In genomic region chr22:22156716-22157499, GRCh38 we compare ENCODE assay signal across 8 cellular contexts.
A peak's percentile ranks its signal among the peaks of the same experiment; 100 is the strongest.
DNase-seq lines count a peak whose midpoint lies in the region; ATAC-seq, FAIRE-seq and TF ChIP-seq lines count a peak whose summit lies in the region.

No MANE protein-coding gene starts in this region.

- DNase-seq in MCF 10A (ENCODE audit: unreplicated experiment): peak; percentile 75
- no peak for DNase-seq in breast epithelium (ENCODE audit: low spot score in 2 of 2)
- peak; percentile 52 for DNase-seq in NCI-H526 treated with DMSO at 0.1 percent for 48 hours (lab: John Stamatoyannopoulos, UW)
- DNase-seq in activated CD4-positive, alpha-beta T cell treated with anti-CD3 and anti-CD28 coated beads, Interleukin-2, amount 50 U/mL, for 24 hours (ENCODE audit: low read depth in 1 of 2, low spot score in 1 of 2): peak; percentile 18 to 65
- DNase-seq in H1 (ENCODE audit: low read depth in 1 of 2, low spot score in 2 of 2): peak; percentile 21 to 69
- peak; percentile 80 for DNase-seq in naive B cell
- peak; percentile 21 for DNase-seq in stromal cell of bone marrow (ENCODE audit: low read depth)

- H3K27ac Mint-ChIP-seq in MCF 10A (ENCODE audit: low read depth, unreplicated experiment) (peak overlapping the region; percentile 9), naive B cell (peak overlapping the region; percentile 94 to 98 (median 97))

- ATAC-seq in HG03159 (IDR thresholded peaks at IDR 0.05; ENCODE audit: unreplicated experiment): peak; percentile 64
- ATAC-seq in naive B cell (ENCODE audit: low read depth in 2 of 2): peak; percentile 74 to 81

- intact Hi-C loops in MCF 10A (cut with micrococcal nuclease) (loop anchor here (2.0 kb wide), 1 partner anchor 46 kb away; no protein-coding TSS in a partner anchor), breast epithelium (cut with DNase I; ENCODE audit: low total_unique reads) (no loop called here)

- TF ChIP-seq POLR2A in breast epithelium (IDR thresholded peaks at IDR 0.05): no peak
- no peak for TF ChIP-seq POLR2A in H1 (IDR thresholded peaks at IDR 0.05; ENCODE audit: control extremely low read depth in 1 of 2, low read depth in 2 of 2, low read length in 2 of 2)

- H2AK5ac ChIP-seq in H1 (ENCODE audit: low read depth, low read length): no peak overlapping the region

- H2BK5ac ChIP-seq in H1 (ENCODE audit: low read depth, low read length): no peak overlapping the region

- no peak overlapping the region for H3K9ac ChIP-seq in H1 (replicated peaks in 1 of 4; ENCODE audit: extremely low read depth in 1 of 4, low read depth in 3 of 4, low read length in 3 of 4)

- H3K27me3 Mint-ChIP-seq in MCF 10A (ENCODE audit: insufficient read depth, unreplicated experiment): peaks cover 33% of the 10 kb centered on the region
- H3K27me3 Mint-ChIP-seq in naive B cell: no peaks in the 10 kb centered on the region

- peak; percentile 60 for FAIRE-seq in H1 (lab: Jason Lieb, UNC)

- WGBS in H1 (ENCODE audit: extremely low coverage in 1 of 2, insufficient coverage in 1 of 2, insufficient read length in 1 of 2, insufficient replicate concordance in 2 of 2, low coverage in 1 of 2, low lambda C conversion rate in 2 of 2, missing lambda C conversion rate in 1 of 2), 2 experiments: 58% methylated on average over 9 of the region's 9 CpGs; no CpG with 5 or more reads in 1 of the 2 experiments

- no peak overlapping the region for H4K91ac ChIP-seq in H1 (replicated peaks; ENCODE audit: insufficient read length, low read length)

- H3K4me3 ChIP-seq in breast epithelium: no peak overlapping the region
- no peak overlapping the region for H3K4me3 ChIP-seq in H1 (ENCODE audit: extremely low read depth in 1 of 4, insufficient read depth in 2 of 4, low read depth in 3 of 4, low read length in 4 of 4)

- no peak overlapping the region for H2BK12ac ChIP-seq in H1 (ENCODE audit: low read depth, low read length)

- BruUV-seq in MCF 10A (replicated peaks; lab: Mats Ljungman, UMichigan): no TSS peak

- H3K4me1 Mint-ChIP-seq in MCF 10A (ENCODE audit: insufficient read depth, unreplicated experiment): no peaks in the 10 kb centered on the region
- H3K4me1 Mint-ChIP-seq in naive B cell: peaks cover 42 to 62% (median 60%) of the 10 kb centered on the region in 3 donors

- H3K4me2 ChIP-seq in H1 (ENCODE audit: insufficient read depth in 1 of 2, low read depth in 2 of 2, low read length in 2 of 2): no peak overlapping the region

- no peaks in the 10 kb centered on the region for H3K36me3 Mint-ChIP-seq in MCF 10A (ENCODE audit: insufficient read depth, unreplicated experiment)
- H3K36me3 Mint-ChIP-seq in naive B cell: no peaks in the 10 kb centered on the region

- no peak overlapping the region for H3K14ac ChIP-seq in H1 (ENCODE audit: insufficient read length)

- H3K36me3 ChIP-seq in breast epithelium: no peaks in the 10 kb centered on the region
- no peaks in the 10 kb centered on the region for H3K36me3 ChIP-seq in H1 (ENCODE audit: control insufficient read depth in 2 of 4, insufficient read depth in 4 of 4, low read length in 3 of 4)

- no peaks in the 10 kb centered on the region for H3K9me3 Mint-ChIP-seq in MCF 10A (ENCODE audit: unreplicated experiment)
- H3K9me3 Mint-ChIP-seq in naive B cell: no peaks in the 10 kb centered on the region

- H2BK120ac ChIP-seq in H1 (replicated peaks; ENCODE audit: low read depth, low read length): no peak overlapping the region

- H3K27me3 ChIP-seq in breast epithelium: no peaks in the 10 kb centered on the region
- peaks cover 61 to 79% (median 73%) of the 10 kb centered on the region in 4 experiments for H3K27me3 ChIP-seq in H1 (replicated peaks in 1 of 4; ENCODE audit: control insufficient read depth in 3 of 4, extremely low read depth in 1 of 4, insufficient read depth in 3 of 4, low read length in 3 of 4)

- H4K20me1 ChIP-seq in H1 (replicated peaks in 1 of 2; ENCODE audit: control insufficient read depth in 1 of 2, insufficient read depth in 2 of 2, low read length in 2 of 2): peaks cover 0 to 2% of the 10 kb centered on the region in 2 experiments

- no peak overlapping the region for H2BK15ac ChIP-seq in H1 (ENCODE audit: low read length)

- peak; percentile 69 to 71 for TF ChIP-seq RAD21 in H1 (IDR thresholded peaks at IDR 0.05 in 1 of 2, conservative IDR thresholded peaks at IDR 0.05 in 1 of 2; ENCODE audit: low read depth in 2 of 2, low read length in 2 of 2)

- H3K23ac ChIP-seq in H1 (ENCODE audit: insufficient read length): no peak overlapping the region

- H2BK20ac ChIP-seq in H1 (ENCODE audit: low read length): no peak overlapping the region

- H3K79me2 ChIP-seq in H1 (ENCODE audit: control insufficient read depth in 1 of 2, insufficient read depth in 2 of 2, low read length in 2 of 2): no peaks in the 10 kb centered on the region

- no peak overlapping the region for H3K18ac ChIP-seq in H1 (ENCODE audit: extremely low read depth, low read length)

- TF ChIP-seq EP300 in H1 (IDR thresholded peaks at IDR 0.05; ENCODE audit: borderline replicate concordance in 1 of 2, low read depth in 2 of 2, low read length in 2 of 2): no peak

- no peak overlapping the region for H3K4ac ChIP-seq in H1 (replicated peaks; ENCODE audit: insufficient read length, low read depth, low read length)

- no peaks in the 10 kb centered on the region for H3K4me1 ChIP-seq in breast epithelium
- H3K4me1 ChIP-seq in H1 (replicated peaks in 1 of 4; ENCODE audit: control insufficient read depth in 3 of 4, insufficient read depth in 4 of 4, low read length in 3 of 4): no peaks in the 10 kb centered on the region

- CTCF ChIA-PET in MCF 10A (lab: Yijun Ruan, JAX) (interaction anchor here (0.6 to 2.3 kb wide), 11 partner anchors 9 to 449 kb away, joined by 3 to 10 read pairs (median 3); no protein-coding TSS in a partner anchor), H1 (lab: Charles Lee; ENCODE audit: partially characterized antibody) (interaction anchor here (0.6 to 2.4 kb wide), 23 partner anchors 8 to 278 kb away, joined by 3 to 19 read pairs (median 5); no protein-coding TSS in a partner anchor)

- H2AFZ ChIP-seq in H1 (ENCODE audit: low read length): peak overlapping the region; percentile 61; the same call in 1 of the 2 replicates

- POLR2A ChIA-PET in MCF 10A (lab: Yijun Ruan, JAX): no interaction called here
- POLR2A ChIA-PET in H1 (lab: Charles Lee; ENCODE audit: partially characterized antibody): interaction anchor here (0.9 kb wide), 1 partner anchor 13 kb away, joined by 4 read pairs; no protein-coding TSS in a partner anchor

- H3K27ac ChIP-seq in breast epithelium (no peak overlapping the region), H1 (ENCODE audit: low read depth, low read length) (no peak overlapping the region)

- H3K79me1 ChIP-seq in H1 (ENCODE audit: low read depth, low read length): no peaks in the 10 kb centered on the region

- no peak overlapping the region for H3K4me3 Mint-ChIP-seq in MCF 10A (ENCODE audit: unreplicated experiment)
- H3K4me3 Mint-ChIP-seq in naive B cell: peak overlapping the region in 7 of 8 donors; percentile 52 to 91 (median 76)

- no peak overlapping the region for H4K5ac ChIP-seq in H1 (ENCODE audit: insufficient read length, low read depth, low read length)

- TF ChIP-seq CTCF in MCF 10A (IDR thresholded peaks at IDR 0.05; ENCODE audit: unreplicated experiment): peak; percentile 69
- TF ChIP-seq CTCF in breast epithelium (IDR thresholded peaks at IDR 0.05): peak in 1 of 3 donors; percentile 48
- peak; percentile 46 to 71 (median 70) for TF ChIP-seq CTCF in H1 (IDR thresholded peaks at IDR 0.05; ENCODE audit: control extremely low read depth in 1 of 3, insufficient read depth in 1 of 3, low read depth in 1 of 3, low read length in 3 of 3)

- H3K23me2 ChIP-seq in H1 (ENCODE audit: low read depth, low read length): no peaks in the 10 kb centered on the region

- H4K8ac ChIP-seq in H1 (ENCODE audit: extremely low read depth, insufficient read depth, low read length): no peak overlapping the region

- H3K9me3 ChIP-seq in breast epithelium (no peaks in the 10 kb centered on the region), H1 (ENCODE audit: insufficient read depth in 2 of 2, low read depth in 1 of 2, low read length in 1 of 2) (0 out of 4 replicates have a peak, but pooled peaks cover 2 to 3% of the 10 kb centered on the region in 2 experiments)

- H3K56ac ChIP-seq in H1 (replicated peaks; ENCODE audit: insufficient read length, low read depth, low read length): no peak overlapping the region

TF ChIP-seq in H1, 55 proteins besides CTCF, POLR2A, EP300 and RAD21:
- no peak for TF ChIP-seq CBX8 (IDR thresholded peaks at IDR 0.05; ENCODE audit: borderline replicate concordance, low read depth, low read length)
- no peak for TF ChIP-seq USF2 (IDR thresholded peaks at IDR 0.05; ENCODE audit: low read length)
- TF ChIP-seq RXRA (IDR thresholded peaks at IDR 0.05; ENCODE audit: insufficient read depth, low read depth, low read length): no peak
- no peak for TF ChIP-seq MAFK (IDR thresholded peaks at IDR 0.05; ENCODE audit: low read depth, low read length)
- no peak for TF ChIP-seq ATF3 (IDR thresholded peaks at IDR 0.05; ENCODE audit: insufficient read depth, low read depth, low read length)
- no peak for TF ChIP-seq TEAD4 (IDR thresholded peaks at IDR 0.05; ENCODE audit: low read depth, low read length)
- peak; percentile 44; the same call in 1 of the 2 replicates for TF ChIP-seq YY1 (IDR thresholded peaks at IDR 0.05; ENCODE audit: low read depth, low read length)
- TF ChIP-seq KDM1A (IDR thresholded peaks at IDR 0.05; ENCODE audit: borderline replicate concordance, low read length): no peak

Comparison
In these comparisons a context has a peak if more than half of its experiments do, and no peak if none do; other contexts are left out.
1. DNase-seq: peak in MCF 10A (single experiment), NCI-H526 treated with DMSO at 0.1 percent for 48 hours (single experiment), activated CD4-positive, alpha-beta T cell treated with anti-CD3 and anti-CD28 coated beads, Interleukin-2, amount 50 U/mL, for 24 hours (2 of 2), H1 (2 of 2), naive B cell (single experiment) and stromal cell of bone marrow (single experiment); none in breast epithelium (0 of 2).